ENCODE assay signal across 17 cellular contexts in the genomic region with DNA sequence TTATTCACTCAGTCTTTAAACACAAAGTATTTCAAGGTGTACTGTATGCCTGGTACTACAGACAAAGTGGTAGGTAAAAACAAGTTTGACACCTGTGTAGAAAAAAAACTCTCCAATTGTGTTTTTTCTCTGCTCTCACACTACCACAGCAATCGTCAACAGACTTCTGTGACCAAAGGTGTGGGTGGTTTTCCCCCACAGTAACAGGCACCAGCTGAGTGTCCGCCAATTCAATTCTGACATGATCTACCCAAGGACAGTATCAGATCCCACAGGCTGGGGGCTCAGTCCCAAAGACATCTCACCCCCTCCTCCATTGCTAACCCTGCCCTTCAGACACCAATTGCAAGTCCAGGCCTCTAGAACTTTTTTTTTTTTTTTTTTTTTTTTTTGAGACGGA.
"Had no signal": no experiment of that assay in that cellular context is flagged by ENCODE, and none has a peak within 500 bp of the region (broad histone marks: within the 10 kb centered on the region; RNA-seq: fewer than 3 reads in every experiment).

No MANE protein-coding gene starts in this region.

- H3K27ac Mint-ChIP-seq: memory B cell; stimulated activated naive B cell treated with anti-CD40 and anti-IgM and Interleukin-4, amounts not matched to agents 10 μg/mL and 1 μg/mL and 100 μg/mL, for 72 hours; type B pancreatic cell had no signal

- H3K36me3 ChIP-seq: esophagus squamous epithelium, gastroesophageal sphincter, left ventricle myocardium inferior, lower lobe of right lung, neutrophil, spleen had no signal

- ATAC-seq: gastroesophageal sphincter; lower lobe of right lung; sciatic nerve; stimulated activated naive B cell treated with anti-CD40 and anti-IgM and Interleukin-4, amounts not matched to agents 10 μg/mL and 1 μg/mL and 100 μg/mL, for 72 hours had no signal

- H3K27me3 ChIP-seq: esophagus squamous epithelium, gastroesophageal sphincter, neutrophil, spleen had no signal

- H3K4me1 Mint-ChIP-seq: memory B cell; stimulated activated naive B cell treated with anti-CD40 and anti-IgM and Interleukin-4, amounts not matched to agents 10 μg/mL and 1 μg/mL and 100 μg/mL, for 72 hours had no signal

- DNase-seq: esophagus squamous epithelium; foreskin fibroblast; glutamatergic neuron; left ventricle myocardium inferior; lower lobe of right lung; midbrain; spleen; stimulated activated CD4-positive, alpha-beta T cell treated with anti-CD3 and anti-CD28 coated beads, Interleukin-15, amount 100 ng/mL, for 24 hours; stimulated activated CD4-positive, alpha-beta T cell treated with anti-CD3 and anti-CD28 coated beads, Interleukin-1b, Interleukin-23, amount 100 ng/mL, for 48 hours; stimulated activated CD4-positive, alpha-beta T cell treated with anti-CD3 and anti-CD28 coated beads, Interleukin-4, amount 100 ng/mL, for 24 hours; stimulated activated naive B cell treated with anti-CD40 and anti-IgM and Interleukin-4, amounts not matched to agents 10 μg/mL and 1 μg/mL and 100 μg/mL, for 72 hours had no signal

- H3K4me1 ChIP-seq: esophagus squamous epithelium, gastroesophageal sphincter, lower lobe of right lung, spleen had no signal

- H3K36me3 Mint-ChIP-seq: type B pancreatic cell had no signal

- H3K27ac ChIP-seq: coronary artery, esophagus squamous epithelium, gastroesophageal sphincter, left ventricle myocardium inferior, lower lobe of right lung, neutrophil, spleen had no signal

- H3K4me3 ChIP-seq: coronary artery, esophagus squamous epithelium, gastroesophageal sphincter, left ventricle myocardium inferior, lower lobe of right lung, spleen had no signal

- H3K4me3 Mint-ChIP-seq: memory B cell; stimulated activated naive B cell treated with anti-CD40 and anti-IgM and Interleukin-4, amounts not matched to agents 10 μg/mL and 1 μg/mL and 100 μg/mL, for 72 hours; type B pancreatic cell had no signal

- H3K27me3 Mint-ChIP-seq: stimulated activated naive B cell treated with anti-CD40 and anti-IgM and Interleukin-4, amounts not matched to agents 10 μg/mL and 1 μg/mL and 100 μg/mL, for 72 hours; type B pancreatic cell had no signal

- H3K9me3 ChIP-seq: esophagus squamous epithelium, gastroesophageal sphincter, left ventricle myocardium inferior, lower lobe of right lung, neutrophil, spleen had no signal
